ENCODE assay signal across 10 cellular contexts in genomic region chr2:23330214-23330613, GRCh38. TPM values are rescaled to one million over a fixed set of nuclear protein-coding genes. Genes with fewer than 3 reads are reported as not detected.
DNase-seq lines count a peak whose midpoint lies in the region; ATAC-seq, FAIRE-seq and TF ChIP-seq lines count a peak whose summit lies in the region.
"Had no signal": no experiment of that assay in that cellular context is flagged by ENCODE, and none has a peak within 500 bp of the region (broad histone marks: within the 10 kb centered on the region; RNA-seq: fewer than 3 reads in every experiment).

No MANE protein-coding gene starts in this region.

- dilution Hi-C loops in IMR-90 (cut with HindIII; ENCODE audit: low sequenced_read_pairs, unreplicated experiment): no loop called here

- H3K18ac ChIP-seq in IMR-90 (ENCODE audit: low read depth, low read length): no peak overlapping the region

- H2BK5ac ChIP-seq in IMR-90 (ENCODE audit: low read depth, low read length, poor library complexity, severe bottlenecking): no peak overlapping the region

- H3K9me3 ChIP-seq in IMR-90 (ENCODE audit: control insufficient read depth, insufficient read depth, low read length) (no peaks in the 10 kb centered on the region), GM12878 (replicated peaks; ENCODE audit: control insufficient read depth, insufficient read depth, low read length) (no peaks in the 10 kb centered on the region), right cardiac atrium (ENCODE audit: control insufficient read depth, low read length) (no peaks in the 10 kb centered on the region), transverse colon (no peaks in the 10 kb centered on the region)
- H3K9me3 ChIP-seq: colonic mucosa had no signal

- SMC1A ChIA-PET in GM12878 (lab: Charles Lee; ENCODE audit: uncharacterized antibody, unreplicated experiment): interaction anchor here (0.7 to 1.9 kb wide), 4 partner anchors 19 to 129 kb away, joined by 3 to 6 read pairs (median 5); no protein-coding TSS in a partner anchor

- WGBS in IMR-90 (ENCODE audit: extremely low coverage in 2 of 2, insufficient read length in 1 of 2), 2 experiments: no CpG with 5 or more reads among the region's 5 CpGs
- 26% methylated on average over 5 of the region's 5 CpGs for WGBS in GM12878 (ENCODE audit: insufficient coverage, insufficient replicate concordance, low lambda C conversion rate, missing lambda C conversion rate)
- WGBS in right cardiac atrium: 50% methylated on average over 5 of the region's 5 CpGs
- 70 to 76% methylated on average over 2 to 5 of the region's 5 CpGs for WGBS in transverse colon (ENCODE audit: low coverage in 1 of 2), 2 donors

- H3K4me2 ChIP-seq in IMR-90 (ENCODE audit: low read depth, low read length) (no peak overlapping the region), GM12878 (ENCODE audit: control insufficient read depth, insufficient read depth) (no peak overlapping the region)

- no peaks in the 10 kb centered on the region for H3K36me3 ChIP-seq in IMR-90 (ENCODE audit: control insufficient read depth, insufficient read depth, low read length)
- H3K36me3 ChIP-seq in GM12878 (ENCODE audit: control insufficient read depth in 2 of 2, insufficient read depth in 2 of 2, low read length in 1 of 2): no peaks in the 10 kb centered on the region
- no peaks in the 10 kb centered on the region for H3K36me3 ChIP-seq in transverse colon
- H3K36me3 ChIP-seq: colonic mucosa had no signal

- no peak overlapping the region for H2AK9ac ChIP-seq in IMR-90 (replicated peaks; ENCODE audit: low read depth, low read length, poor library complexity)

- H2BK15ac ChIP-seq in IMR-90 (ENCODE audit: low read depth, low read length): no peak overlapping the region

- TF ChIP-seq POLR2A in IMR-90 (IDR thresholded peaks at IDR 0.05; ENCODE audit: low read depth, low read length) (no peak), GM12878 (IDR thresholded peaks at IDR 0.05; ENCODE audit: low read depth, low read length) (no peak), transverse colon (IDR thresholded peaks at IDR 0.05) (no peak)

- H3K79me2 ChIP-seq in GM12878 (ENCODE audit: control insufficient read depth, insufficient read depth, low read length): no peaks in the 10 kb centered on the region

- H4K5ac ChIP-seq in IMR-90 (ENCODE audit: low read depth, low read length): no peak overlapping the region

- peaks cover 15% of the 10 kb centered on the region; the same call in 1 of the 2 replicates for H3K27me3 ChIP-seq in IMR-90 (ENCODE audit: control insufficient read depth, insufficient read depth, low read length)
- H3K27me3 ChIP-seq in GM12878 (replicated peaks in 1 of 2; ENCODE audit: control insufficient read depth in 2 of 2, insufficient read depth in 2 of 2, low read length in 1 of 2): peaks cover 3 to 4% of the 10 kb centered on the region in 2 experiments; a peak in 2 of 4 replicates
- no peaks in the 10 kb centered on the region for H3K27me3 ChIP-seq in right cardiac atrium (ENCODE audit: control insufficient read depth, insufficient read depth)
- H3K27me3 ChIP-seq in transverse colon: no peaks in the 10 kb centered on the region
- H3K27me3 ChIP-seq: colonic mucosa had no signal

- DNase-seq in GM10266 (ENCODE audit: extremely low spot score): no peak
- DNase-seq in IMR-90: peak; percentile 20
- no peak for DNase-seq in GM12878 (ENCODE audit: low read depth, low spot score)
- DNase-seq in myocyte (ENCODE audit: low read depth): peak; percentile 57
- no peak for DNase-seq in NOMO-1 treated with DMSO at 0.1 percent for 48 hours (lab: John Stamatoyannopoulos, UW; ENCODE audit: unreplicated experiment)
- no peak for DNase-seq in right cardiac atrium
- no peak for DNase-seq in transverse colon
- DNase-seq: activated CD8-positive, alpha-beta memory T cell treated with anti-CD3 and anti-CD28 coated beads, Interleukin-2, amount 50 U/mL, for 4 hours; colonic mucosa had no signal

- no TSS peak for BruUV-seq in IMR-90 (replicated peaks; lab: Mats Ljungman, UMichigan)
- BruUV-seq in GM12878 (replicated peaks; lab: Mats Ljungman, UMichigan): no TSS peak

- H4K91ac ChIP-seq in IMR-90 (ENCODE audit: insufficient read depth, low read depth, low read length): no peak overlapping the region

- no peak overlapping the region for H3K14ac ChIP-seq in IMR-90 (replicated peaks; ENCODE audit: low read depth, low read length)

- H2AK5ac ChIP-seq in IMR-90 (ENCODE audit: low read depth, low read length): no peak overlapping the region

- RAD21 ChIA-PET in GM12878 (lab: Charles Lee; ENCODE audit: unreplicated experiment): interaction anchor here (0.6 to 1.7 kb wide), 7 partner anchors 66 to 131 kb away, joined by 3 to 8 read pairs (median 4); no protein-coding TSS in a partner anchor

- H3K79me1 ChIP-seq in IMR-90 (ENCODE audit: low read depth in 1 of 2, low read length in 2 of 2): no peaks in the 10 kb centered on the region

- no peak overlapping the region for H3K56ac ChIP-seq in IMR-90 (ENCODE audit: extremely low read depth, insufficient read depth, low read length)

- H2AFZ ChIP-seq in IMR-90 (replicated peaks; ENCODE audit: low read length, poor library complexity) (no peak overlapping the region), GM12878 (ENCODE audit: control insufficient read depth, low read depth, low read length) (no peak overlapping the region)

- intact Hi-C loops in IMR-90 (cut with micrococcal nuclease): no loop called here
- intact Hi-C loops in GM12878 (cut with micrococcal nuclease; ENCODE audit: unreplicated experiment): no loop called here
- intact Hi-C loops in right cardiac atrium (cut with DNase I): no loop called here
- intact Hi-C loops in transverse colon (cut with DNase I; ENCODE audit: low total_unique reads): no loop called here

- no peak overlapping the region for H3K23ac ChIP-seq in IMR-90 (ENCODE audit: low read depth, low read length)

- peak; percentile 53; the same call in 1 of the 2 replicates for ATAC-seq in IMR-90 (ENCODE audit: low read depth)
- peak; percentile 92 for ATAC-seq in GM12878
- ATAC-seq in right cardiac atrium: no peak

- no peaks in the 10 kb centered on the region for H4K20me1 ChIP-seq in IMR-90 (ENCODE audit: insufficient read depth, low read length)
- H4K20me1 ChIP-seq in GM12878 (ENCODE audit: control insufficient read depth, insufficient read depth): no peaks in the 10 kb centered on the region

- no peak overlapping the region for H2BK20ac ChIP-seq in IMR-90 (ENCODE audit: low read depth, low read length)

- no peak for TF ChIP-seq EP300 in GM12878 (IDR thresholded peaks at IDR 0.05; ENCODE audit: borderline replicate concordance in 1 of 2, control insufficient read depth in 1 of 2, low read depth in 2 of 2, low read length in 2 of 2)
- TF ChIP-seq EP300 in transverse colon (IDR thresholded peaks at IDR 0.05; ENCODE audit: low read depth): no peak

- H3K4me1 ChIP-seq in IMR-90 (ENCODE audit: control insufficient read depth, insufficient read depth, low read length): no peaks in the 10 kb centered on the region
- no peaks in the 10 kb centered on the region for H3K4me1 ChIP-seq in GM12878 (ENCODE audit: control insufficient read depth, insufficient read depth, low read length)
- H3K4me1 ChIP-seq in right cardiac atrium (ENCODE audit: control insufficient read depth, insufficient read depth, low read length): no peaks in the 10 kb centered on the region
- peaks cover 0 to 4% (median 0%) of the 10 kb centered on the region in 4 donors for H3K4me1 ChIP-seq in transverse colon
- H3K4me1 ChIP-seq: colonic mucosa had no signal

- POLR2A ChIA-PET in IMR-90 (lab: Charles Lee; ENCODE audit: unreplicated experiment): no interaction called here
- POLR2A ChIA-PET in GM12878 (lab: Charles Lee): no interaction called here

- no peaks in the 10 kb centered on the region for H3K9me1 ChIP-seq in IMR-90 (ENCODE audit: insufficient read depth, low read length)

- no peak overlapping the region for H2BK120ac ChIP-seq in IMR-90 (ENCODE audit: low read depth, low read length)

- CTCF ChIA-PET in IMR-90 (lab: Yijun Ruan, JAX): no interaction called here
- CTCF ChIA-PET in GM12878 (lab: Yijun Ruan, JAX): interaction anchor here (0.9 to 2.4 kb wide), 10 partner anchors 8 to 431 kb away, joined by 3 to 13 read pairs (median 6); no protein-coding TSS in a partner anchor

- H3K27ac ChIP-seq in IMR-90 (ENCODE audit: insufficient read depth, low read length) (no peak overlapping the region), GM12878 (ENCODE audit: control insufficient read depth, insufficient read depth) (no peak overlapping the region), right cardiac atrium (ENCODE audit: low read length) (no peak overlapping the region), transverse colon (no peak overlapping the region)
- H3K27ac ChIP-seq: colonic mucosa had no signal

- in situ Hi-C loops in IMR-90 (cut with MboI; ENCODE audit: low sequenced_read_pairs) (no loop called here), GM12878 (cut with MboI) (no loop called here), transverse colon (cut with MboI; ENCODE audit: low pct_ligation_motif_present in 1 of 4, low pct_unique_long_range_greater_than_20kb in 1 of 4, low sequenced_read_pairs in 3 of 4) (loop anchor here in 2 of 4 donors (25.0 kb wide), 1 partner anchor 968 kb away; no protein-coding TSS in a partner anchor)

- no peak overlapping the region for H3K9ac ChIP-seq in IMR-90 (ENCODE audit: low read depth, low read length)
- no peak overlapping the region for H3K9ac ChIP-seq in GM12878 (ENCODE audit: control insufficient read depth, insufficient read depth, low read length)

- peak; percentile 48 for TF ChIP-seq CTCF in GM10266 (IDR thresholded peaks at IDR 0.05; ENCODE audit: control insufficient read depth, insufficient read depth, low read depth, missing control alignments)
- peak; percentile 18; the same call in 1 of the 2 replicates for TF ChIP-seq CTCF in IMR-90 (conservative IDR thresholded peaks at IDR 0.05; ENCODE audit: low read depth, low read length)
- TF ChIP-seq CTCF in GM12878 (IDR thresholded peaks at IDR 0.05 in 2 of 3, conservative IDR thresholded peaks at IDR 0.05 in 1 of 3; ENCODE audit: control insufficient read depth in 2 of 3, extremely low read depth in 1 of 3, insufficient read depth in 1 of 3, low read depth in 3 of 3, low read length in 3 of 3): peak; percentile 59 to 60 (median 59); a peak in 5 of 6 replicates
- no peak for TF ChIP-seq CTCF in transverse colon (IDR thresholded peaks at IDR 0.05)

- peak; percentile 25; the same call in 1 of the 2 replicates for TF ChIP-seq RAD21 in IMR-90 (IDR thresholded peaks at IDR 0.05; ENCODE audit: low read length)
- peak; percentile 75 for TF ChIP-seq RAD21 in GM12878 (IDR thresholded peaks at IDR 0.05; ENCODE audit: insufficient read depth, low read depth, low read length)

- H3K4ac ChIP-seq in IMR-90 (ENCODE audit: low read depth, low read length): no peak overlapping the region

- H4K8ac ChIP-seq in IMR-90 (ENCODE audit: low read depth in 2 of 2, low read length in 2 of 2): no peak overlapping the region

- FAIRE-seq in GM12878 (lab: Jason Lieb, UNC): no peak

- H3K4me3 ChIP-seq in IMR-90 (ENCODE audit: insufficient read depth, low read depth, low read length): no peak overlapping the region
- no peak overlapping the region for H3K4me3 ChIP-seq in GM12878
- H3K4me3 ChIP-seq in right cardiac atrium (ENCODE audit: low read length): no peak overlapping the region
- no peak overlapping the region for H3K4me3 ChIP-seq in transverse colon
- H3K4me3 ChIP-seq: colonic mucosa, lung had no signal

RNA-seq across cellular contexts. Expression of gene KLHL29, which starts 54.8 kb away (rescaled TPM):
- 2.0 and 2.5 TPM in 2 replicates for total RNA-seq in IMR-90 (2012; rRNA removed)
- polyA plus RNA-seq in IMR-90 (2012; rRNA removed): 7.9 and 8.0 TPM in 2 replicates
- polyA plus RNA-seq in IMR-90 (2012; cell fraction: cytosol; rRNA removed): 3.8 and 7.2 TPM in 2 replicates
- 41.4 and 50.7 TPM in 2 replicates for polyA plus RNA-seq in IMR-90 (2012; cell fraction: nucleus; rRNA removed; ENCODE audit: low replicate concordance)
- total RNA-seq in GM12878 (2013; cell fraction: nucleolus; rRNA removed): 30.8 and 36.8 TPM in 2 replicates
- total RNA-seq in GM12878 (2014; rRNA removed): 8.5 and 9.8 TPM in 2 replicates
- total RNA-seq in GM12878 (2014; rRNA removed; fragmentation: Illumina TruSeq; extraction: Trizol): 6.3 and 6.9 TPM in 2 replicates
- 17.9 and 19.5 TPM in 2 replicates for total RNA-seq in GM12878 (2021)
- 3.9 TPM for polyA plus RNA-seq in GM12878 (2011; ENCODE audit: low read depth)
- 4.3 and 5.3 TPM in 2 replicates for polyA plus RNA-seq in GM12878 (2011; rRNA removed)
- 5.4 and 7.7 TPM in 2 replicates for polyA plus RNA-seq in GM12878 (2011; cell fraction: cytosol; rRNA removed)
- 33.8 and 54.4 TPM in 2 replicates for polyA plus RNA-seq in GM12878 (2011; cell fraction: nucleus; rRNA removed)
- polyA plus RNA-seq in GM12878 (2012): 5.1 and 6.7 TPM in 2 replicates
- 5.7 and 9.5 TPM in 2 replicates for polyA plus RNA-seq in GM12878 (2014; fragmentation: Illumina TruSeq; extraction: Trizol)
- 1 to 10 TPM; 1.4 to 2.2 TPM for polyA plus RNA-seq in GM12878 (2014; fragmentation: Nextera tagmentation; extraction: Ambion mirVana)
- polyA plus RNA-seq in GM12878 (2014; rRNA removed): 16.1 and 19.4 TPM in 2 replicates
- polyA plus RNA-seq in GM12878 (2016; fragmentation: Nextera tagmentation; extraction: Ambion mirVana): 1 to 10 TPM; 2.5 to 2.7 TPM
- 5.6 and 8.7 TPM in 2 replicates for polyA minus RNA-seq in GM12878 (2011; rRNA and poly(A)+ RNA removed)
- 3.3 and 5.0 TPM in 2 replicates for polyA minus RNA-seq in GM12878 (2011; cell fraction: cytosol; rRNA and poly(A)+ RNA removed)
- 7.9 and 19.0 TPM in 2 replicates for polyA minus RNA-seq in GM12878 (2011; cell fraction: nucleus; rRNA and poly(A)+ RNA removed)
- total RNA-seq in myocyte: 3.6 and 8.2 TPM in 2 replicates
- polyA plus RNA-seq in myocyte (2012): 9.9 TPM
- total RNA-seq in right cardiac atrium: 1 to 10 TPM; 1.9 to 4.0 (median 2.1) TPM
- polyA plus RNA-seq in right cardiac atrium: 1.7 TPM
- total RNA-seq in transverse colon: 10 to 100 TPM in 1 of 4 donors, 1 to 10 TPM in 3; 3.3 to 16.5 (median 5.8) TPM

Comparison
In these comparisons a context has a peak if more than half of its experiments do, and no peak if none do; other contexts are left out.
1. DNase-seq: peak in IMR-90 (single experiment) and myocyte (single experiment); none in GM10266 (single experiment), GM12878 (single experiment), NOMO-1 treated with DMSO at 0.1 percent for 48 hours (single experiment), right cardiac atrium (0 of 3) and transverse colon (single experiment).
2. CTCF ChIP-seq: peak in GM10266 (single experiment), IMR-90 (single experiment) and GM12878 (3 of 3); none in transverse colon (0 of 5).
3. ATAC-seq: peak in IMR-90 (single experiment) and GM12878 (single experiment); none in right cardiac atrium (0 of 2).